In the genomic region with DNA sequence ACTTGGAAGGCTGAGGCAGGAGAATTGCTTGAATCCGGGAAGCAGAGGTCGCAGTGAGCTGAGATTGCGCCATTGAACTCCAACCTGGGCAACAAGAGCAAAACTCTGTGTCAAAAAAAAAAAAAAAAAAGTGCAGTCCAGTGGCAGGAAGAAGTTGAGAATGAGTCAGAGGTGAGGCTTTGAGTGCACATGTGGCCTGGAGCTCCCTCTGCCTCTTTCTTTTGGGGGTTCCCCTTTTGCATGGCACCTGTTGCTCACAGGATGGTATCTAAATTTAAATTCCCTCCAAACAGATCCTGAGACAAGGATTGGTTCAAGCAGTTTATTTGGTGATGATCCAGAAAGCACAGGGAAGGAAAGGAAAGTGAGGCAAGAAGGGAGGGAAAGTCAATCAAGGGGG, we compare ENCODE assay signal across 11 cellular contexts.
DNase-seq lines count a peak whose midpoint lies in the region; ATAC-seq and TF ChIP-seq lines count a peak whose summit lies in the region.
"Had no signal": no experiment of that assay in that cellular context is flagged by ENCODE, and none has a peak within 500 bp of the region (broad histone marks: within the 10 kb centered on the region; RNA-seq: fewer than 3 reads in every experiment).

No MANE protein-coding gene starts in this region.

- peak overlapping the region; percentile 57 for H3K4me2 ChIP-seq in OCI-LY3 (ENCODE audit: low read length)

- H3K4me3 Mint-ChIP-seq in activated T-cell treated with anti-CD3 and anti-CD28 coated beads, Interleukin-2, amount 50 U/mL, for 72 hours: no peak overlapping the region
- H3K4me3 Mint-ChIP-seq in activated T-cell treated with anti-CD3 and anti-CD28 coated beads, Interleukin-2, amount 50 U/mL, for 24 hours: no peak overlapping the region
- no peak overlapping the region for H3K4me3 Mint-ChIP-seq in stimulated activated naive B cell treated with anti-CD40 and anti-IgM and Interleukin-4, amounts not matched to agents 10 μg/mL and 1 μg/mL and 100 μg/mL, for 72 hours
- H3K4me3 Mint-ChIP-seq: activated T-cell treated with anti-CD3 and anti-CD28 coated beads, Interleukin-2, amount 50 U/mL, for 4 hours had no signal

- TF ChIP-seq CTCF in OCI-LY3 (IDR thresholded peaks at IDR 0.05; ENCODE audit: low read depth, low read length) (no peak), upper lobe of right lung (IDR thresholded peaks at IDR 0.05) (no peak)

- intact Hi-C loops in upper lobe of right lung (cut with DNase I): no loop called here

- H3K27ac ChIP-seq in OCI-LY3 (ENCODE audit: low read length) (no peak overlapping the region), upper lobe of right lung (no peak overlapping the region)

- no peak overlapping the region for H3K27ac Mint-ChIP-seq in activated T-cell treated with anti-CD3 and anti-CD28 coated beads, Interleukin-2, amount 50 U/mL, for 72 hours
- no peak overlapping the region for H3K27ac Mint-ChIP-seq in activated T-cell treated with anti-CD3 and anti-CD28 coated beads, Interleukin-2, amount 50 U/mL, for 24 hours
- no peak overlapping the region for H3K27ac Mint-ChIP-seq in stimulated activated naive B cell treated with anti-CD40 and anti-IgM and Interleukin-4, amounts not matched to agents 10 μg/mL and 1 μg/mL and 100 μg/mL, for 72 hours

- peaks cover 5% of the 10 kb centered on the region for H3K36me3 ChIP-seq in OCI-LY3 (replicated peaks; ENCODE audit: low read depth, low read length)
- no peaks in the 10 kb centered on the region for H3K36me3 ChIP-seq in upper lobe of right lung

- no peak overlapping the region for H3K9ac ChIP-seq in OCI-LY3 (ENCODE audit: low read length)

- H3K27me3 Mint-ChIP-seq in activated T-cell treated with anti-CD3 and anti-CD28 coated beads, Interleukin-2, amount 50 U/mL, for 72 hours (ENCODE audit: low read depth): no peaks in the 10 kb centered on the region
- H3K27me3 Mint-ChIP-seq in activated T-cell treated with anti-CD3 and anti-CD28 coated beads, Interleukin-2, amount 50 U/mL, for 24 hours: no peaks in the 10 kb centered on the region
- no peaks in the 10 kb centered on the region for H3K27me3 Mint-ChIP-seq in stimulated activated naive B cell treated with anti-CD40 and anti-IgM and Interleukin-4, amounts not matched to agents 10 μg/mL and 1 μg/mL and 100 μg/mL, for 72 hours

- H3K9me3 Mint-ChIP-seq in activated T-cell treated with anti-CD3 and anti-CD28 coated beads, Interleukin-2, amount 50 U/mL, for 72 hours: peaks cover 0 to 3% of the 10 kb centered on the region in 2 donors
- H3K9me3 Mint-ChIP-seq in activated T-cell treated with anti-CD3 and anti-CD28 coated beads, Interleukin-2, amount 50 U/mL, for 24 hours: no peaks in the 10 kb centered on the region
- peaks cover 0 to 2% of the 10 kb centered on the region in 2 donors for H3K9me3 Mint-ChIP-seq in stimulated activated naive B cell treated with anti-CD40 and anti-IgM and Interleukin-4, amounts not matched to agents 10 μg/mL and 1 μg/mL and 100 μg/mL, for 72 hours

- peaks cover 0 to 10% of the 10 kb centered on the region in 2 donors for H3K36me3 Mint-ChIP-seq in activated T-cell treated with anti-CD3 and anti-CD28 coated beads, Interleukin-2, amount 50 U/mL, for 72 hours (ENCODE audit: insufficient read depth in 2 of 2)
- H3K36me3 Mint-ChIP-seq in activated T-cell treated with anti-CD3 and anti-CD28 coated beads, Interleukin-2, amount 50 U/mL, for 24 hours (ENCODE audit: low read depth): peaks cover 17% of the 10 kb centered on the region
- peaks cover 16 to 37% of the 10 kb centered on the region in 2 donors for H3K36me3 Mint-ChIP-seq in stimulated activated naive B cell treated with anti-CD40 and anti-IgM and Interleukin-4, amounts not matched to agents 10 μg/mL and 1 μg/mL and 100 μg/mL, for 72 hours

- no peaks in the 10 kb centered on the region for H3K9me3 ChIP-seq in OCI-LY3 (ENCODE audit: insufficient read depth, low read length)
- no peaks in the 10 kb centered on the region for H3K9me3 ChIP-seq in upper lobe of right lung

- H3K4me1 ChIP-seq in OCI-LY3 (ENCODE audit: low read length): peaks cover 27% of the 10 kb centered on the region
- no peaks in the 10 kb centered on the region for H3K4me1 ChIP-seq in upper lobe of right lung

- H3K4me3 ChIP-seq in OCI-LY3 (ENCODE audit: low read length): no peak overlapping the region
- no peak overlapping the region for H3K4me3 ChIP-seq in upper lobe of right lung

- DNase-seq in activated T-cell treated with anti-CD3 and anti-CD28 coated beads, Interleukin-2, amount 50 U/mL, for 72 hours: peak; percentile 10 to 23
- DNase-seq in activated T-cell treated with anti-CD3 and anti-CD28 coated beads, Interleukin-2, amount 50 U/mL, for 24 hours: no peak
- no peak for DNase-seq in stimulated activated naive B cell treated with anti-CD40 and anti-IgM and Interleukin-4, amounts not matched to agents 10 μg/mL and 1 μg/mL and 100 μg/mL, for 72 hours
- no peak for DNase-seq in upper lobe of right lung
- DNase-seq in NCI-H69 (lab: John Stamatoyannopoulos, UW): no peak
- DNase-seq in cerebellar nuclear complex (lab: John Stamatoyannopoulos, UW): no peak
- DNase-seq: activated T-cell treated with anti-CD3 and anti-CD28 coated beads, Interleukin-2, amount 50 U/mL, for 4 hours; effector CD4-positive, alpha-beta T cell; NCI-H2227 treated with DMSO at 0.1 percent for 48 hours had no signal

- peaks cover 14% of the 10 kb centered on the region for H3K4me1 Mint-ChIP-seq in activated T-cell treated with anti-CD3 and anti-CD28 coated beads, Interleukin-2, amount 50 U/mL, for 72 hours (ENCODE audit: low read depth)
- peaks cover 16% of the 10 kb centered on the region for H3K4me1 Mint-ChIP-seq in activated T-cell treated with anti-CD3 and anti-CD28 coated beads, Interleukin-2, amount 50 U/mL, for 24 hours (ENCODE audit: low read depth)
- H3K4me1 Mint-ChIP-seq in stimulated activated naive B cell treated with anti-CD40 and anti-IgM and Interleukin-4, amounts not matched to agents 10 μg/mL and 1 μg/mL and 100 μg/mL, for 72 hours: peaks cover 7 to 8% of the 10 kb centered on the region in 2 donors

- ATAC-seq in activated T-cell treated with anti-CD3 and anti-CD28 coated beads, Interleukin-2, amount 50 U/mL, for 72 hours (replicated peaks in 1 of 2): peak; percentile 46 to 60
- ATAC-seq in HG02678 (IDR thresholded peaks at IDR 0.05; ENCODE audit: unreplicated experiment) (peak; percentile 41), upper lobe of right lung (no peak)
- peak; percentile 80 to 93 for ATAC-seq in stimulated activated naive B cell treated with anti-CD40 and anti-IgM and Interleukin-4, amounts not matched to agents 10 μg/mL and 1 μg/mL and 100 μg/mL, for 72 hours (replicated peaks)
- ATAC-seq: activated T-cell treated with anti-CD3 and anti-CD28 coated beads, Interleukin-2, amount 50 U/mL, for 4 hours had no signal

- no peak overlapping the region for H2AFZ ChIP-seq in OCI-LY3 (ENCODE audit: low read depth, low read length)

- H3K27me3 ChIP-seq in OCI-LY3 (ENCODE audit: low read depth, low read length) (0 out of 2 replicates have a peak, but pooled peaks cover 2% of the 10 kb centered on the region), upper lobe of right lung (no peaks in the 10 kb centered on the region)

- peaks cover 22% of the 10 kb centered on the region for H4K20me1 ChIP-seq in OCI-LY3 (ENCODE audit: insufficient read depth, low read length)

- no peaks in the 10 kb centered on the region for H3K79me2 ChIP-seq in OCI-LY3 (ENCODE audit: low read length)

Comparison
In these comparisons a context has a peak if more than half of its experiments do, and no peak if none do; other contexts are left out.
1. DNase-seq: peak in activated T-cell treated with anti-CD3 and anti-CD28 coated beads, Interleukin-2, amount 50 U/mL, for 72 hours (2 of 2); none in activated T-cell treated with anti-CD3 and anti-CD28 coated beads, Interleukin-2, amount 50 U/mL, for 24 hours (single experiment), stimulated activated naive B cell treated with anti-CD40 and anti-IgM and Interleukin-4, amounts not matched to agents 10 μg/mL and 1 μg/mL and 100 μg/mL, for 72 hours (single experiment), upper lobe of right lung (single experiment), NCI-H69 (single experiment) and cerebellar nuclear complex (0 of 2).